Comparison of ENCODE assay signal across 14 cellular contexts in genomic region chr2:200039847-200040246, GRCh38.
DNase-seq lines count a peak whose midpoint lies in the region; TF ChIP-seq lines count a peak whose summit lies in the region.
"Had no signal": no experiment of that assay in that cellular context is flagged by ENCODE, and none has a peak within 500 bp of the region (broad histone marks: within the 10 kb centered on the region; RNA-seq: fewer than 3 reads in every experiment).

No MANE protein-coding gene starts in this region.

- no peaks in the 10 kb centered on the region for H3K36me3 Mint-ChIP-seq in chondrocyte (ENCODE audit: low read depth)
- H3K36me3 Mint-ChIP-seq: natural killer cell treated with Interleukin-12 subunit alpha and Interleukin-12 subunit beta and Interleukin-15 and Interleukin-18, amount 100 ng/mL, for 72 hours; stimulated activated memory B cell treated with anti-CD40 and anti-IgM and Interleukin-4, amounts not matched to agents 10 μg/mL and 1 μg/mL and 100 μg/mL, for 72 hours had no signal

- peaks cover 6% of the 10 kb centered on the region for H3K9me3 Mint-ChIP-seq in chondrocyte (ENCODE audit: low read depth)

- H3K27me3 Mint-ChIP-seq in chondrocyte (ENCODE audit: low read depth): no peaks in the 10 kb centered on the region
- H3K27me3 Mint-ChIP-seq: stimulated activated memory B cell treated with anti-CD40 and anti-IgM and Interleukin-4, amounts not matched to agents 10 μg/mL and 1 μg/mL and 100 μg/mL, for 72 hours had no signal

- H4K20me1 ChIP-seq in osteoblast (ENCODE audit: insufficient read depth, low read length): no peaks in the 10 kb centered on the region

- TF ChIP-seq CTCF in osteoblast (IDR thresholded peaks at IDR 0.05; ENCODE audit: extremely low read depth, low read depth, low read length) (no peak), chondrocyte (IDR thresholded peaks at IDR 0.05) (no peak)

- no peak overlapping the region for H3K27ac Mint-ChIP-seq in chondrocyte (ENCODE audit: unreplicated experiment)
- H3K27ac Mint-ChIP-seq: natural killer cell treated with Interleukin-12 subunit alpha and Interleukin-12 subunit beta and Interleukin-15 and Interleukin-18, amount 100 ng/mL, for 72 hours; stimulated activated memory B cell treated with anti-CD40 and anti-IgM and Interleukin-4, amounts not matched to agents 10 μg/mL and 1 μg/mL and 100 μg/mL, for 72 hours had no signal

- H3K4me3 ChIP-seq in MG63 (no peak overlapping the region), osteoblast (ENCODE audit: insufficient read depth, low read length) (no peak overlapping the region)
- H3K4me3 ChIP-seq: cardiac muscle cell, left ventricle myocardium inferior, right atrium auricular region had no signal

- no peak overlapping the region for H3K27ac ChIP-seq in osteoblast (ENCODE audit: low read depth, low read length)
- H3K27ac ChIP-seq: cardiac muscle cell, left ventricle myocardium inferior, right atrium auricular region had no signal

- peaks cover 27% of the 10 kb centered on the region for H3K4me1 Mint-ChIP-seq in chondrocyte (ENCODE audit: low read depth)
- H3K4me1 Mint-ChIP-seq: stimulated activated memory B cell treated with anti-CD40 and anti-IgM and Interleukin-4, amounts not matched to agents 10 μg/mL and 1 μg/mL and 100 μg/mL, for 72 hours had no signal

- H3K4me1 ChIP-seq in osteoblast (ENCODE audit: insufficient read depth, low read length): peaks cover 14% of the 10 kb centered on the region
- H3K4me1 ChIP-seq: left ventricle myocardium inferior, right atrium auricular region had no signal

- H3K9me3 ChIP-seq in MG63 (peaks cover 2% of the 10 kb centered on the region; the same call in 1 of the 2 replicates), osteoblast (ENCODE audit: low read depth, low read length) (no peaks in the 10 kb centered on the region)
- H3K9me3 ChIP-seq: left ventricle myocardium inferior, right atrium auricular region had no signal

- DNase-seq in EH (ENCODE audit: low read depth): peak; percentile 91
- DNase-seq in MG63: peak; percentile 11
- DNase-seq in epidermal melanocyte (ENCODE audit: insufficient read length, low spot score): peak; percentile 53
- DNase-seq in osteoblast (ENCODE audit: insufficient read length, low spot score, missing footprints): no peak
- no peak for DNase-seq in chondrocyte (ENCODE audit: low spot score)
- no peak for DNase-seq in DMS153 (lab: John Stamatoyannopoulos, UW)
- DNase-seq in NCI-H1417 (lab: John Stamatoyannopoulos, UW): no peak
- DNase-seq: activated gamma-delta T cell treated with Interleukin-2 at 50 U/mL for 16 hours, head of caudate nucleus, left ventricle myocardium inferior had no signal

- no peaks in the 10 kb centered on the region for H3K27me3 ChIP-seq in MG63
- no peaks in the 10 kb centered on the region for H3K27me3 ChIP-seq in osteoblast (ENCODE audit: insufficient read depth, low read length)
- H3K27me3 ChIP-seq: cardiac muscle cell, right atrium auricular region had no signal

- H3K4me2 ChIP-seq in osteoblast (ENCODE audit: insufficient read depth, low read length): no peak overlapping the region

- H3K79me2 ChIP-seq in osteoblast (ENCODE audit: insufficient read depth, low read length): no peaks in the 10 kb centered on the region

- H2AFZ ChIP-seq in osteoblast (ENCODE audit: low read length): peak overlapping the region; percentile 20

- H3K4me3 Mint-ChIP-seq in chondrocyte (ENCODE audit: unreplicated experiment): no peak overlapping the region
- H3K4me3 Mint-ChIP-seq: natural killer cell treated with Interleukin-12 subunit alpha and Interleukin-12 subunit beta and Interleukin-15 and Interleukin-18, amount 100 ng/mL, for 72 hours; stimulated activated memory B cell treated with anti-CD40 and anti-IgM and Interleukin-4, amounts not matched to agents 10 μg/mL and 1 μg/mL and 100 μg/mL, for 72 hours had no signal

- no peaks in the 10 kb centered on the region for H3K36me3 ChIP-seq in MG63
- no peaks in the 10 kb centered on the region for H3K36me3 ChIP-seq in osteoblast (ENCODE audit: insufficient read depth, low read length)
- H3K36me3 ChIP-seq: cardiac muscle cell, left ventricle myocardium inferior, right atrium auricular region had no signal

Comparison
In these comparisons a context has a peak if more than half of its experiments do, and no peak if none do; other contexts are left out.
1. DNase-seq: peak in EH (single experiment), MG63 (single experiment) and epidermal melanocyte (single experiment); none in osteoblast (single experiment), chondrocyte (single experiment), DMS153 (single experiment) and NCI-H1417 (0 of 3).